1 cellular context compared by ENCODE assay signal in the genomic region with DNA sequence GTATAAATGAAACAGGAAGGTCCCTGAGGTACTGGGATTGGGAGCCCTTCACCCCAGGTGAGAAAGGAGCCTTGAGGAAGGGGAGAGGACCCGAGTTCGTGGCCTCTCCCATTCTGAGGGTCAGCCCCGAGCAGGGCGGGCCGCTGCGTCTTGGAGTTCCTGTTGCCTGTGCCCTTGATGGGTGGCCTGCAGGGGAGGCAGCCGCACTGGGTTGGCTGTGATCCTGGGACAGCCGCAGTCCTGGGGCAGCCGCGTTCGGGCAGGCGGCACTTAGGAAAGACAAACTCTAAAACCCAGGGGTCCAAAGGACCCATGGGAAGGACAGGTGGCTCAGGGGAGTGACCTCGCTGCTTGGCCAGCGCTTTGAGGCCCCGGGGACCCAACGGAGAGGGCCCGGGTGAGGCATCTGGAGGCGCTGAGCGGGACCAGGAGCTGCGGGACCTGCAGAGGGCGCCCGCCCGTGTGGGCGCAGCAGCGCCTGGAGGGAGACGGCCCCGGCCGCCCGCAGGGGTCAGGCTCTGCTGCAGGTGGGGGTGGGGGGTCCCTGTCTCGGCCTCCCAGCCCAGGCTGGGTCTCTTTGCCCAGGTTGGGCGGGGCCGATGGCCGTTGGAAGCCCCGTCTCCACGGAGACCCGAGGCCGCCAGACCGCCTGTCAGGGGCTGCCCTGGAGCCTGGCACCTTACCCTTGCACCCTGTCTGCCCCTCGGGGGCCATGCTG.
TF ChIP-seq lines count a peak whose summit lies in the region.

No MANE protein-coding gene starts in this region.

TF ChIP-seq in HepG2, 621 proteins besides CTCF, POLR2A, EP300 and RAD21 (continued from another document and continues in another):
- TF ChIP-seq SNAPC4 (CRISPR knock-in tag; IDR thresholded peaks at IDR 0.05) (no peak), NAIF1 (CRISPR knock-in tag; IDR thresholded peaks at IDR 0.05; ENCODE audit: borderline replicate concordance) (no peak), ZNF234 (CRISPR knock-in tag; conservative IDR thresholded peaks at IDR 0.05) (no peak), HMGXB4 (CRISPR knock-in tag; IDR thresholded peaks at IDR 0.05; ENCODE audit: borderline replicate concordance in 1 of 2, low read depth in 1 of 2) (peak; percentile 75 to 82; a peak in 3 of 4 replicates), HNRNPUL1 (IDR thresholded peaks at IDR 0.05; ENCODE audit: low read depth, low read length) (no peak), TOPORS (CRISPR knock-in tag; IDR thresholded peaks at IDR 0.05) (no peak), ATM (IDR thresholded peaks at IDR 0.05; ENCODE audit: borderline replicate concordance) (no peak), ZNF160 (CRISPR knock-in tag; IDR thresholded peaks at IDR 0.05) (no peak), SATB2 (CRISPR knock-in tag; IDR thresholded peaks at IDR 0.05) (no peak), ZNF335 (CRISPR knock-in tag; IDR thresholded peaks at IDR 0.05) (no peak), CCDC6 (CRISPR knock-in tag; IDR thresholded peaks at IDR 0.05) (no peak), TFDP1 (CRISPR knock-in tag; IDR thresholded peaks at IDR 0.05; ENCODE audit: borderline replicate concordance) (no peak), ZNF7 (CRISPR knock-in tag; IDR thresholded peaks at IDR 0.05) (no peak), ZNF18 (CRISPR knock-in tag; IDR thresholded peaks at IDR 0.05; ENCODE audit: insufficient replicate concordance) (no peak), KAT8 (CRISPR knock-in tag; IDR thresholded peaks at IDR 0.05) (no peak), IRF2 (CRISPR knock-in tag; IDR thresholded peaks at IDR 0.05) (no peak), KLF13 (CRISPR knock-in tag; IDR thresholded peaks at IDR 0.05) (no peak), ZNF280B (CRISPR knock-in tag; IDR thresholded peaks at IDR 0.05; ENCODE audit: borderline replicate concordance) (no peak), ZNF431 (CRISPR knock-in tag; IDR thresholded peaks at IDR 0.05; ENCODE audit: borderline replicate concordance, low read depth) (no peak), MATR3 (CRISPR knock-in tag; IDR thresholded peaks at IDR 0.05) (no peak), JUNB (CRISPR knock-in tag; IDR thresholded peaks at IDR 0.05; ENCODE audit: borderline replicate concordance) (no peak), ZKSCAN1 (IDR thresholded peaks at IDR 0.05; ENCODE audit: low read length) (no peak), NBN (conservative IDR thresholded peaks at IDR 0.05) (no peak), ZNF337 (CRISPR knock-in tag; IDR thresholded peaks at IDR 0.05; ENCODE audit: borderline replicate concordance, low read depth) (no peak), AKAP8 (CRISPR knock-in tag; IDR thresholded peaks at IDR 0.05) (no peak), CC2D1A (CRISPR knock-in tag; IDR thresholded peaks at IDR 0.05) (no peak), PAXIP1 (CRISPR knock-in tag; conservative IDR thresholded peaks at IDR 0.05) (no peak; the same call in 1 of the 2 replicates), HOXA9 (CRISPR knock-in tag; IDR thresholded peaks at IDR 0.05; ENCODE audit: borderline replicate concordance) (no peak)
- TF ChIP-seq, protein P1, sequence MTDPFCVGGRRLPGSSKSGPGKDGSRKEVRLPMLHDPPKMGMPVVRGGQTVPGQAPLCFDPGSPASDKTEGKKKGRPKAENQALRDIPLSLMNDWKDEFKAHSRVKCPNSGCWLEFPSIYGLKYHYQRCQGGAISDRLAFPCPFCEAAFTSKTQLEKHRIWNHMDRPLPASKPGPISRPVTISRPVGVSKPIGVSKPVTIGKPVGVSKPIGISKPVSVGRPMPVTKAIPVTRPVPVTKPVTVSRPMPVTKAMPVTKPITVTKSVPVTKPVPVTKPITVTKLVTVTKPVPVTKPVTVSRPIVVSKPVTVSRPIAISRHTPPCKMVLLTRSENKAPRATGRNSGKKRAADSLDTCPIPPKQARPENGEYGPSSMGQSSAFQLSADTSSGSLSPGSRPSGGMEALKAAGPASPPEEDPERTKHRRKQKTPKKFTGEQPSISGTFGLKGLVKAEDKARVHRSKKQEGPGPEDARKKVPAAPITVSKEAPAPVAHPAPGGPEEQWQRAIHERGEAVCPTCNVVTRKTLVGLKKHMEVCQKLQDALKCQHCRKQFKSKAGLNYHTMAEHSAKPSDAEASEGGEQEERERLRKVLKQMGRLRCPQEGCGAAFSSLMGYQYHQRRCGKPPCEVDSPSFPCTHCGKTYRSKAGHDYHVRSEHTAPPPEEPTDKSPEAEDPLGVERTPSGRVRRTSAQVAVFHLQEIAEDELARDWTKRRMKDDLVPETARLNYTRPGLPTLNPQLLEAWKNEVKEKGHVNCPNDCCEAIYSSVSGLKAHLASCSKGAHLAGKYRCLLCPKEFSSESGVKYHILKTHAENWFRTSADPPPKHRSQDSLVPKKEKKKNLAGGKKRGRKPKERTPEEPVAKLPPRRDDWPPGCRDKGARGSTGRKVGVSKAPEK (CRISPR knock-in tag; IDR thresholded peaks at IDR 0.05; ENCODE audit: borderline replicate concordance) = no peak
- TF ChIP-seq, protein P2, sequence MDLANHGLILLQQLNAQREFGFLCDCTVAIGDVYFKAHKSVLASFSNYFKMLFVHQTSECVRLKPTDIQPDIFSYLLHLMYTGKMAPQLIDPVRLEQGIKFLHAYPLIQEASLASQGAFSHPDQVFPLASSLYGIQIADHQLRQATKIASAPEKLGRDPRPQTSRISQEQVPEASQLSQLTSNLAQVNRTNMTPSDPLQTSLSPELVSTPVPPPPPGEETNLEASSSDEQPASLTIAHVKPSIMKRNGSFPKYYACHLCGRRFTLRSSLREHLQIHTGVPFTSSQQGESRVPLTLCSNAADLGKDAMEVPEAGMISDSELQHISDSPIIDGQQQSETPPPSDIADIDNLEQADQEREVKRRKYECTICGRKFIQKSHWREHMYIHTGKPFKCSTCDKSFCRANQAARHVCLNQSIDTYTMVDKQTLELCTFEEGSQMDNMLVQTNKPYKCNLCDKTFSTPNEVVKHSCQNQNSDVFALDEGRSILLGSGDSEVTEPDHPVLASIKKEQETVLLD (CRISPR knock-in tag; IDR thresholded peaks at IDR 0.05; ENCODE audit: low read depth) = no peak
- TF ChIP-seq, protein P3, sequence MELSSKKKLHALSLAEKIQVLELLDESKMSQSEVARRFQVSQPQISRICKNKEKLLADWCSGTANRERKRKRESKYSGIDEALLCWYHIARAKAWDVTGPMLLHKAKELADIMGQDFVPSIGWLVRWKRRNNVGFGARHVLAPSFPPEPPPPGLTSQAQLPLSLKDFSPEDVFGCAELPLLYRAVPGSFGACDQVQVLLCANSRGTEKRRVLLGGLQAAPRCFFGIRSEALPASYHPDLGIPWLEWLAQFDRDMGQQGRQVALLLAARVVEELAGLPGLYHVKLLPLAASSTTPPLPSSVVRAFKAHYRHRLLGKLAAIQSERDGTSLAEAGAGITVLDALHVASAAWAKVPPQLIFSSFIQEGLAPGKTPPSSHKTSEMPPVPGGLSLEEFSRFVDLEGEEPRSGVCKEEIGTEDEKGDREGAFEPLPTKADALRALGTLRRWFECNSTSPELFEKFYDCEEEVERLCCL (CRISPR knock-in tag; IDR thresholded peaks at IDR 0.05; ENCODE audit: borderline replicate concordance) = no peak
